Comparison of ENCODE assay signal across 28 cellular contexts in genomic region chr1:38744452-38745350, GRCh38.
"Had no signal": no experiment of that assay in that cellular context is flagged by ENCODE, and none has a peak within 500 bp of the region (broad histone marks: within the 10 kb centered on the region; RNA-seq: fewer than 3 reads in every experiment).

No MANE protein-coding gene starts in this region.

- H3K9me3 ChIP-seq: esophagus muscularis mucosa, gastrocnemius medialis, heart left ventricle had no signal

- DNase-seq: activated CD4-positive, alpha-beta T cell treated with anti-CD3 and anti-CD28 coated beads for 1 hour; activated CD4-positive, alpha-beta T cell treated with anti-CD3 and anti-CD28 coated beads for 4 hours; activated CD4-positive, alpha-beta T cell treated with anti-CD3 and anti-CD28 coated beads, Interleukin-2, amount 10 ng/mL, durations not matched to agents 7 days and 5 days; activated CD4-positive, alpha-beta T cell treated with anti-CD3 and anti-CD28 coated beads, Interleukin-2, amount 50 U/mL, for 48 hours; activated CD8-positive, alpha-beta memory T cell treated with anti-CD3 and anti-CD28 coated beads for 24 hours; activated CD8-positive, alpha-beta T cell treated with anti-CD3 and anti-CD28 coated beads for 36 hours; activated effector memory CD4-positive, alpha-beta T cell treated with anti-CD3 and anti-CD28 coated beads, Interleukin-2, amount 50 U/mL, for 16 hours; activated naive CD4-positive, alpha-beta T cell treated with anti-CD3 and anti-CD28 coated beads, Interleukin-2, amount 10 ng/mL, durations not matched to agents 7 days and 5 days; activated naive CD8-positive, alpha-beta T cell treated with anti-CD3 and anti-CD28 coated beads, Interleukin-2, amount 10 ng/mL, durations not matched to agents 7 days and 5 days; amniotic stem cell; anterior cingulate cortex; brain microvascular endothelial cell; caudate nucleus; cortex of kidney; dermis blood vessel endothelial cell; effector CD4-positive, alpha-beta T cell; effector memory CD8-positive, alpha-beta T cell; erythroblast; foreskin keratinocyte; gastrocnemius medialis; glutamatergic neuron; heart left ventricle; SW 1271; T-cell; T-helper 2 cell had no signal

- H3K4me3 ChIP-seq: esophagus muscularis mucosa, gastrocnemius medialis, heart left ventricle had no signal

- ATAC-seq: effector memory CD8-positive, alpha-beta T cell; foreskin keratinocyte; gastrocnemius medialis; heart left ventricle; T-cell; WTC11 had no signal

- H3K36me3 ChIP-seq: brain microvascular endothelial cell, esophagus muscularis mucosa, gastrocnemius medialis, heart left ventricle had no signal

- H3K27ac ChIP-seq: brain microvascular endothelial cell, esophagus muscularis mucosa, foreskin keratinocyte, gastrocnemius medialis, heart left ventricle, VCaP had no signal

- H3K27me3 ChIP-seq: brain microvascular endothelial cell, foreskin keratinocyte, heart left ventricle had no signal

- H3K4me1 ChIP-seq: esophagus muscularis mucosa, foreskin keratinocyte, gastrocnemius medialis had no signal
